ENCODE assay signal across 9 cellular contexts in genomic region chr1:111274653-111275052, GRCh38. TPM values are rescaled to one million over a fixed set of nuclear protein-coding genes. Genes with fewer than 3 reads are reported as not detected.
DNase-seq lines count a peak whose midpoint lies in the region; ATAC-seq and TF ChIP-seq lines count a peak whose summit lies in the region.
"Had no signal": no experiment of that assay in that cellular context is flagged by ENCODE, and none has a peak within 500 bp of the region (broad histone marks: within the 10 kb centered on the region; RNA-seq: fewer than 3 reads in every experiment).

No MANE protein-coding gene starts in this region.

- H3K27me3 Mint-ChIP-seq in T-helper 17 cell, result peaks cover 28% of the 10 kb centered on the region

- H3K36me3 ChIP-seq in GM06990 (ENCODE audit: control insufficient read depth, insufficient read depth, low read length) (no peaks in the 10 kb centered on the region), left lung (no peaks in the 10 kb centered on the region)

- ATAC-seq in T-helper 17 cell (no peak), left lung (peak; percentile 37)

- no peaks in the 10 kb centered on the region for H3K27me3 ChIP-seq in GM06990 (replicated peaks; ENCODE audit: control insufficient read depth, insufficient read depth, low read length)
- H3K27me3 ChIP-seq in left lung, result peaks cover 22 to 30% of the 10 kb centered on the region in 2 donors

- no peak overlapping the region for H3K4me3 ChIP-seq in GM06990 (replicated peaks; ENCODE audit: low read depth, low read length)
- H3K4me3 ChIP-seq in left lung, result no peak overlapping the region

- H3K4me3 Mint-ChIP-seq in T-helper 17 cell, result peak overlapping the region; percentile 39

- peaks cover 0 to 4% of the 10 kb centered on the region in 2 donors for H3K4me1 ChIP-seq in left lung

- H3K36me3 Mint-ChIP-seq in T-helper 17 cell (ENCODE audit: low read depth), result peaks cover 4% of the 10 kb centered on the region

- peak overlapping the region in 1 of 2 donors; percentile 37 for H3K27ac ChIP-seq in left lung

- H3K9me3 ChIP-seq in T-helper 17 cell (ENCODE audit: control insufficient read depth, low read length, poor library complexity, severe bottlenecking) (no peaks in the 10 kb centered on the region), left lung (peaks cover 0 to 6% of the 10 kb centered on the region in 2 donors)

- intact Hi-C loops in left lung (cut with DNase I), result no loop called here

- peaks cover 23% of the 10 kb centered on the region for H3K4me1 Mint-ChIP-seq in T-helper 17 cell

- DNase-seq in GM06990 (ENCODE audit: extremely low read depth, insufficient read length) (peak; percentile 4), H4 (ENCODE audit: low spot score) (peak; percentile 16), T-helper 17 cell (no peak), left lung (no peak), SHP77 treated with DMSO at 0.1 percent for 48 hours (lab: John Stamatoyannopoulos, UW) (no peak), NCI-H748 treated with DMSO at 0.1 percent for 48 hours (lab: John Stamatoyannopoulos, UW) (no peak), glomerular visceral epithelial cell (ENCODE audit: extremely low spot score) (no peak)
- no peak for DNase-seq in activated effector memory CD4-positive, alpha-beta T cell treated with anti-CD3 and anti-CD28 coated beads, Interleukin-2, amount 50 U/mL, for 16 hours

- TF ChIP-seq CTCF in GM06990 (IDR thresholded peaks at IDR 0.05; ENCODE audit: insufficient read depth, low read length, poor library complexity, severe bottlenecking) (no peak), left lung (IDR thresholded peaks at IDR 0.05) (no peak)

- peak overlapping the region; percentile 2 for H3K27ac Mint-ChIP-seq in T-helper 17 cell

RNA-seq across cellular contexts. Expression of gene CHIA, which starts 16.0 kb away (rescaled TPM):
- total RNA-seq in H4 (2014; rRNA removed; shearing (Covaris generic)), result not detected in 2 replicates
- not detected for total RNA-seq in T-helper 17 cell
- total RNA-seq in left lung, result 1 to 10 TPM; 1.5 to 2.6 TPM
- total RNA-seq: osteocyte had no signal

RNA-seq across cellular contexts. Expression of gene CHI3L2, which starts 47.1 kb away (rescaled TPM):
- not detected in 2 replicates for total RNA-seq in H4 (2014; rRNA removed; shearing (Covaris generic))
- total RNA-seq in T-helper 17 cell (1 to 10 TPM; 8.1 to 9.1 TPM), left lung (100 to 1,000 TPM in 1 of 2 donors, 1 to 10 TPM in 1; 8.0 to 222 TPM)
- total RNA-seq: osteocyte had no signal

Comparison
In these comparisons a context has a peak if more than half of its experiments do, and no peak if none do; other contexts are left out.
1. DNase-seq: peak in GM06990 (single experiment) and H4 (single experiment); none in T-helper 17 cell (0 of 3), left lung (0 of 2), activated effector memory CD4-positive, alpha-beta T cell treated with anti-CD3 and anti-CD28 coated beads, Interleukin-2, amount 50 U/mL, for 16 hours (single experiment), SHP77 treated with DMSO at 0.1 percent for 48 hours (single experiment), NCI-H748 treated with DMSO at 0.1 percent for 48 hours (single experiment) and glomerular visceral epithelial cell (single experiment).